ENCODE assay signal across 20 cellular contexts in genomic region chr7:14807498-14807897, GRCh38.
"Had no signal": no experiment of that assay in that cellular context is flagged by ENCODE, and none has a peak within 500 bp of the region (broad histone marks: within the 10 kb centered on the region; RNA-seq: fewer than 3 reads in every experiment).

No MANE protein-coding gene starts in this region.

- H3K4me3 ChIP-seq: cardiac muscle cell, hepatocyte, lung, thyroid gland had no signal

- H3K4me1 ChIP-seq: thyroid gland had no signal

- H3K27ac ChIP-seq: cardiac muscle cell, hepatocyte, neutrophil, thyroid gland had no signal

- FAIRE-seq: islet of Langerhans had no signal

- H2AFZ ChIP-seq: hepatocyte had no signal

- DNase-seq: activated CD4-positive, alpha-beta T cell treated with anti-CD3 and anti-CD28 coated beads, Interleukin-2, amount 10 ng/mL, durations not matched to agents 24 days and 14 days; activated CD4-positive, CD25-positive, alpha-beta regulatory T cell; activated CD8-positive, alpha-beta T cell treated with anti-CD3 and anti-CD28 coated beads for 36 hours; activated naive CD4-positive, alpha-beta T cell treated with anti-CD3 and anti-CD28 coated beads for 36 hours; activated naive CD8-positive, alpha-beta T cell treated with anti-CD3 and anti-CD28 coated beads, Interleukin-2, amount 50 U/mL, for 24 hours; activated T-cell treated with anti-CD3 and anti-CD28 coated beads, Interleukin-2, amount 50 U/mL, for 1 hour; aorta; dermis blood vessel endothelial cell; effector memory CD8-positive, alpha-beta T cell; stimulated activated CD4-positive, alpha-beta T cell treated with anti-CD3 and anti-CD28 coated beads, Interleukin-2, amount 100 ng/mL, for 24 hours; stimulated activated naive CD4-positive, alpha-beta T cell treated with Interleukin-2 at 50 U/mL for 16 hours; T1000; thyroid gland had no signal

- H3K4me2 ChIP-seq: hepatocyte had no signal

- H3K36me3 ChIP-seq: cardiac muscle cell, neutrophil, thyroid gland had no signal

- H3K27me3 ChIP-seq: cardiac muscle cell, hepatocyte, neutrophil, thyroid gland had no signal

- H3K9me3 ChIP-seq: neutrophil, thyroid gland had no signal

- ATAC-seq: activated CD8-positive, alpha-beta T cell treated with anti-CD3 and anti-CD28 coated beads for 36 hours; activated naive CD8-positive, alpha-beta T cell treated with anti-CD3 and anti-CD28 coated beads, Interleukin-2, amount 50 U/mL, for 24 hours; activated T-helper 17 cell treated with anti-CD3 and anti-CD28 coated beads, Interleukin-2, amount 50 U/mL, for 72 hours; effector memory CD8-positive, alpha-beta T cell; natural killer cell treated with Interleukin-12 subunit alpha and Interleukin-12 subunit beta and Interleukin-15 and Interleukin-18, amount 100 ng/mL, for 72 hours had no signal

- H3K79me2 ChIP-seq: hepatocyte had no signal
